8 cellular contexts compared by ENCODE assay signal in genomic region chr10:22316286-22317120, GRCh38. TPM values are rescaled to one million over a fixed set of nuclear protein-coding genes. Genes with fewer than 3 reads are reported as not detected.
DNase-seq lines count a peak whose midpoint lies in the region; ATAC-seq and TF ChIP-seq lines count a peak whose summit lies in the region.

Gene COMMD3, plus strand, starts transcription at chr10:22316388. Its CDS starts 30 bp downstream, at chr10:22316418.

- peak within 1 kb of the TSS; percentile 94 for H3K4me3 Mint-ChIP-seq in nephron progenitor cell

- peak; percentile 60 for ATAC-seq in GM21526 (IDR thresholded peaks at IDR 0.05; ENCODE audit: low FRiP score, unreplicated experiment)
- peak; percentile 74 for ATAC-seq in RWPE2 (ENCODE audit: low read depth)

- H3K4me1 ChIP-seq in DOHH2 (ENCODE audit: control insufficient read depth, low read length) (peaks cover 40% of the 10 kb centered on the region), RWPE2 (ENCODE audit: insufficient read depth, poor library complexity, severe bottlenecking) (peaks cover 11% of the 10 kb centered on the region)

- H3K9me2 ChIP-seq in DOHH2 (replicated peaks; ENCODE audit: control insufficient read depth, low read length) = no peaks in the 10 kb centered on the region

- no peaks in the 10 kb centered on the region for H3K79me2 ChIP-seq in DOHH2 (ENCODE audit: control insufficient read depth, low read length)

- H3K27me3 Mint-ChIP-seq in nephron progenitor cell (ENCODE audit: low read depth, poor library complexity) = peaks cover 48% of the 10 kb centered on the region

- H3K4me2 ChIP-seq in DOHH2 (ENCODE audit: low read length) = peak within 1 kb of the TSS; percentile 84

- no peaks in the 10 kb centered on the region for H3K36me3 Mint-ChIP-seq in nephron progenitor cell (ENCODE audit: low read depth)

- peaks cover 38% of the 10 kb centered on the region for H3F3A ChIP-seq in DOHH2 (ENCODE audit: control insufficient read depth, insufficient read depth)

- H3K27ac ChIP-seq in DOHH2 (ENCODE audit: low read depth, low read length) (peak within 1 kb of the TSS; percentile 63), RWPE2 (ENCODE audit: poor library complexity, severe bottlenecking) (peak within 1 kb of the TSS; percentile 62), temporal lobe (ENCODE audit: low read depth, low read length) (peak within 1 kb of the TSS; percentile 95)

- no peaks in the 10 kb centered on the region for H3K9me3 ChIP-seq in DOHH2 (ENCODE audit: control insufficient read depth, insufficient read depth, low read length)
- H3K9me3 ChIP-seq in RWPE2 (ENCODE audit: severe bottlenecking) = no peaks in the 10 kb centered on the region

- TF ChIP-seq CTCF in DOHH2 (IDR thresholded peaks at IDR 0.05; ENCODE audit: low read depth, low read length, poor library complexity, severe bottlenecking) = no peak
- TF ChIP-seq CTCF in RWPE2 (IDR thresholded peaks at IDR 0.05; ENCODE audit: poor library complexity, severe bottlenecking) = no peak
- no peak for TF ChIP-seq CTCF in fibroblast of villous mesenchyme (IDR thresholded peaks at IDR 0.05; ENCODE audit: insufficient read depth, low read depth, low read length)
- no peak for TF ChIP-seq CTCF in nephron progenitor cell (IDR thresholded peaks at IDR 0.05)

- H4K20me1 ChIP-seq in DOHH2 (ENCODE audit: control insufficient read depth, insufficient read depth, low read depth, low read length) = peaks cover 10% of the 10 kb centered on the region; the same call in 1 of the 2 replicates

- H3K36me3 ChIP-seq in DOHH2 (ENCODE audit: control insufficient read depth, low read length) (peaks cover 2% of the 10 kb centered on the region; the same call in 1 of the 2 replicates), RWPE2 (ENCODE audit: low read depth) (no peaks in the 10 kb centered on the region)

- peaks cover 45% of the 10 kb centered on the region for H3K27me3 ChIP-seq in DOHH2 (ENCODE audit: control insufficient read depth, low read length)
- H3K27me3 ChIP-seq in RWPE2 (ENCODE audit: insufficient read depth, poor library complexity, severe bottlenecking) = no peaks in the 10 kb centered on the region

- peak within 1 kb of the TSS; percentile 84 for H3K4me3 ChIP-seq in DOHH2 (ENCODE audit: low read length)
- H3K4me3 ChIP-seq in RWPE2 (ENCODE audit: severe bottlenecking) = peak within 1 kb of the TSS; percentile 95
- peak within 1 kb of the TSS; percentile 67 for H3K4me3 ChIP-seq in fibroblast of villous mesenchyme (ENCODE audit: low read depth, low read length)

- H3K4me1 Mint-ChIP-seq in nephron progenitor cell = peaks cover 50% of the 10 kb centered on the region

- peak within 1 kb of the TSS; percentile 95 for H3K27ac Mint-ChIP-seq in nephron progenitor cell

- DNase-seq in HuH-7.5 (ENCODE audit: low spot score) (peak; percentile 71), RWPE2 (ENCODE audit: low spot score) (peak; percentile 82), activated gamma-delta T cell (lab: John Stamatoyannopoulos, UW) (peak; percentile 68), fibroblast of villous mesenchyme (ENCODE audit: low read depth) (peak; percentile 86), nephron progenitor cell (peak; percentile 86)

- no peaks in the 10 kb centered on the region for H3K9me3 Mint-ChIP-seq in nephron progenitor cell

RNA-seq across cellular contexts. Expression of gene COMMD3, which starts in this region (rescaled TPM):
- 32.9 and 38.4 TPM in 2 replicates for total RNA-seq in fibroblast of villous mesenchyme
- total RNA-seq in temporal lobe = 46.5 TPM

Comparison
In these comparisons a context has a peak if more than half of its experiments do, and no peak if none do; other contexts are left out.
1. Peak in every context shown above with its lines: DNase-seq, ATAC-seq, H3K4me3 ChIP-seq and H3K27ac ChIP-seq.